Comparison of ENCODE assay signal across 1 cellular context in genomic region chr1:40384413-40384762, GRCh38.
TF ChIP-seq lines count a peak whose summit lies in the region.

No MANE protein-coding gene starts in this region.

TF ChIP-seq in HepG2, 621 proteins besides CTCF, POLR2A, EP300 and RAD21 (continued from another document and continues in another):
- TF ChIP-seq, protein P1, sequence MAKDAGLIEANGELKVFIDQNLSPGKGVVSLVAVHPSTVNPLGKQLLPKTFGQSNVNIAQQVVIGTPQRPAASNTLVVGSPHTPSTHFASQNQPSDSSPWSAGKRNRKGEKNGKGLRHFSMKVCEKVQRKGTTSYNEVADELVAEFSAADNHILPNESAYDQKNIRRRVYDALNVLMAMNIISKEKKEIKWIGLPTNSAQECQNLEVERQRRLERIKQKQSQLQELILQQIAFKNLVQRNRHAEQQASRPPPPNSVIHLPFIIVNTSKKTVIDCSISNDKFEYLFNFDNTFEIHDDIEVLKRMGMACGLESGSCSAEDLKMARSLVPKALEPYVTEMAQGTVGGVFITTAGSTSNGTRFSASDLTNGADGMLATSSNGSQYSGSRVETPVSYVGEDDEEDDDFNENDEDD (CRISPR knock-in tag; IDR thresholded peaks at IDR 0.05; ENCODE audit: borderline replicate concordance), result no peak
- TF ChIP-seq, protein P2, sequence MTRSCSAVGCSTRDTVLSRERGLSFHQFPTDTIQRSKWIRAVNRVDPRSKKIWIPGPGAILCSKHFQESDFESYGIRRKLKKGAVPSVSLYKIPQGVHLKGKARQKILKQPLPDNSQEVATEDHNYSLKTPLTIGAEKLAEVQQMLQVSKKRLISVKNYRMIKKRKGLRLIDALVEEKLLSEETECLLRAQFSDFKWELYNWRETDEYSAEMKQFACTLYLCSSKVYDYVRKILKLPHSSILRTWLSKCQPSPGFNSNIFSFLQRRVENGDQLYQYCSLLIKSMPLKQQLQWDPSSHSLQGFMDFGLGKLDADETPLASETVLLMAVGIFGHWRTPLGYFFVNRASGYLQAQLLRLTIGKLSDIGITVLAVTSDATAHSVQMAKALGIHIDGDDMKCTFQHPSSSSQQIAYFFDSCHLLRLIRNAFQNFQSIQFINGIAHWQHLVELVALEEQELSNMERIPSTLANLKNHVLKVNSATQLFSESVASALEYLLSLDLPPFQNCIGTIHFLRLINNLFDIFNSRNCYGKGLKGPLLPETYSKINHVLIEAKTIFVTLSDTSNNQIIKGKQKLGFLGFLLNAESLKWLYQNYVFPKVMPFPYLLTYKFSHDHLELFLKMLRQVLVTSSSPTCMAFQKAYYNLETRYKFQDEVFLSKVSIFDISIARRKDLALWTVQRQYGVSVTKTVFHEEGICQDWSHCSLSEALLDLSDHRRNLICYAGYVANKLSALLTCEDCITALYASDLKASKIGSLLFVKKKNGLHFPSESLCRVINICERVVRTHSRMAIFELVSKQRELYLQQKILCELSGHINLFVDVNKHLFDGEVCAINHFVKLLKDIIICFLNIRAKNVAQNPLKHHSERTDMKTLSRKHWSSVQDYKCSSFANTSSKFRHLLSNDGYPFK (CRISPR knock-in tag; IDR thresholded peaks at IDR 0.05; ENCODE audit: borderline replicate concordance), result no peak
- TF ChIP-seq THAP8 (CRISPR knock-in tag; IDR thresholded peaks at IDR 0.05; ENCODE audit: borderline replicate concordance), result no peak
- TF ChIP-seq ZNF430 (CRISPR knock-in tag; IDR thresholded peaks at IDR 0.05), result no peak
- TF ChIP-seq HNF4A (CRISPR knock-in tag; IDR thresholded peaks at IDR 0.05), result no peak
- no peak for TF ChIP-seq ZMAT5 (CRISPR knock-in tag; IDR thresholded peaks at IDR 0.05; ENCODE audit: borderline replicate concordance, low read depth)
- no peak for TF ChIP-seq SRF (IDR thresholded peaks at IDR 0.05; ENCODE audit: low read depth, low read length)
- no peak for TF ChIP-seq TOPORS (CRISPR knock-in tag; IDR thresholded peaks at IDR 0.05)
- no peak for TF ChIP-seq RBM39 (IDR thresholded peaks at IDR 0.05; ENCODE audit: low read depth, low read length, poor library complexity, severe bottlenecking)
- TF ChIP-seq ZNF879 (CRISPR knock-in tag; IDR thresholded peaks at IDR 0.05), result no peak
- peak; percentile 44; the same call in 1 of the 2 replicates for TF ChIP-seq THAP11 (CRISPR knock-in tag; IDR thresholded peaks at IDR 0.05)
- no peak for TF ChIP-seq SOX6 (IDR thresholded peaks at IDR 0.05)
- peak; percentile 78 for TF ChIP-seq SOX6 (CRISPR knock-in tag; IDR thresholded peaks at IDR 0.05)
- no peak; the same call in 1 of the 2 replicates for TF ChIP-seq NCOR1 (IDR thresholded peaks at IDR 0.05; ENCODE audit: borderline replicate concordance, low read length)
- no peak for TF ChIP-seq CAMTA2 (CRISPR knock-in tag; IDR thresholded peaks at IDR 0.05; ENCODE audit: borderline replicate concordance)
- 0 out of 2 replicates have a peak, but pooled peaks have one; percentile 5 for TF ChIP-seq TGIF2 (CRISPR knock-in tag; IDR thresholded peaks at IDR 0.05)
- TF ChIP-seq TFE3 (CRISPR knock-in tag; IDR thresholded peaks at IDR 0.05), result no peak
- TF ChIP-seq TBL1XR1 (IDR thresholded peaks at IDR 0.05; ENCODE audit: borderline replicate concordance, low read length, partially characterized antibody), result no peak
- no peak for TF ChIP-seq MNT (IDR thresholded peaks at IDR 0.05)
- TF ChIP-seq CEBPB (IDR thresholded peaks at IDR 0.05; ENCODE audit: borderline replicate concordance, low read depth, low read length), result no peak
- TF ChIP-seq HIC2 (CRISPR knock-in tag; IDR thresholded peaks at IDR 0.05; ENCODE audit: low read depth), result no peak
- peak; percentile 34 for TF ChIP-seq ZNF18 (CRISPR knock-in tag; IDR thresholded peaks at IDR 0.05; ENCODE audit: insufficient replicate concordance)
- TF ChIP-seq CBFB (CRISPR knock-in tag; IDR thresholded peaks at IDR 0.05), result no peak
- TF ChIP-seq RBM22 (optimal IDR thresholded peaks at IDR 0.05; ENCODE audit: low read length), result no peak
- peak; percentile 9 for TF ChIP-seq HMG20A (CRISPR knock-in tag; IDR thresholded peaks at IDR 0.05; ENCODE audit: borderline replicate concordance)
- TF ChIP-seq ZNF44 (CRISPR knock-in tag; IDR thresholded peaks at IDR 0.05), result no peak
- TF ChIP-seq, protein P3, sequence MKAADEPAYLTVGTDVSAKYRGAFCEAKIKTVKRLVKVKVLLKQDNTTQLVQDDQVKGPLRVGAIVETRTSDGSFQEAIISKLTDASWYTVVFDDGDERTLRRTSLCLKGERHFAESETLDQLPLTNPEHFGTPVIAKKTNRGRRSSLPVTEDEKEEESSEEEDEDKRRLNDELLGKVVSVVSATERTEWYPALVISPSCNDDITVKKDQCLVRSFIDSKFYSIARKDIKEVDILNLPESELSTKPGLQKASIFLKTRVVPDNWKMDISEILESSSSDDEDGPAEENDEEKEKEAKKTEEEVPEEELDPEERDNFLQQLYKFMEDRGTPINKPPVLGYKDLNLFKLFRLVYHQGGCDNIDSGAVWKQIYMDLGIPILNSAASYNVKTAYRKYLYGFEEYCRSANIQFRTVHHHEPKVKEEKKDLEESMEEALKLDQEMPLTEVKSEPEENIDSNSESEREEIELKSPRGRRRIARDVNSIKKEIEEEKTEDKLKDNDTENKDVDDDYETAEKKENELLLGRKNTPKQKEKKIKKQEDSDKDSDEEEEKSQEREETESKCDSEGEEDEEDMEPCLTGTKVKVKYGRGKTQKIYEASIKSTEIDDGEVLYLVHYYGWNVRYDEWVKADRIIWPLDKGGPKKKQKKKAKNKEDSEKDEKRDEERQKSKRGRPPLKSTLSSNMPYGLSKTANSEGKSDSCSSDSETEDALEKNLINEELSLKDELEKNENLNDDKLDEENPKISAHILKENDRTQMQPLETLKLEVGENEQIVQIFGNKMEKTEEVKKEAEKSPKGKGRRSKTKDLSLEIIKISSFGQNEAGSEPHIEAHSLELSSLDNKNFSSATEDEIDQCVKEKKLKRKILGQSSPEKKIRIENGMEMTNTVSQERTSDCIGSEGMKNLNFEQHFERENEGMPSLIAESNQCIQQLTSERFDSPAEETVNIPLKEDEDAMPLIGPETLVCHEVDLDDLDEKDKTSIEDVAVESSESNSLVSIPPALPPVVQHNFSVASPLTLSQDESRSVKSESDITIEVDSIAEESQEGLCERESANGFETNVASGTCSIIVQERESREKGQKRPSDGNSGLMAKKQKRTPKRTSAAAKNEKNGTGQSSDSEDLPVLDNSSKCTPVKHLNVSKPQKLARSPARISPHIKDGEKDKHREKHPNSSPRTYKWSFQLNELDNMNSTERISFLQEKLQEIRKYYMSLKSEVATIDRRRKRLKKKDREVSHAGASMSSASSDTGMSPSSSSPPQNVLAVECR (CRISPR knock-in tag; IDR thresholded peaks at IDR 0.05; ENCODE audit: borderline replicate concordance), result no peak
- TF ChIP-seq ZBTB2 (CRISPR knock-in tag; IDR thresholded peaks at IDR 0.05; ENCODE audit: low read depth), result no peak
- TF ChIP-seq ZNF275 (CRISPR knock-in tag; IDR thresholded peaks at IDR 0.05; ENCODE audit: borderline replicate concordance), result no peak
- no peak for TF ChIP-seq PBX2 (CRISPR knock-in tag; IDR thresholded peaks at IDR 0.05)
- TF ChIP-seq NFATC3 (CRISPR knock-in tag; IDR thresholded peaks at IDR 0.05), result no peak
- TF ChIP-seq WIZ (CRISPR knock-in tag; IDR thresholded peaks at IDR 0.05), result no peak
- TF ChIP-seq MIER2 (CRISPR knock-in tag; IDR thresholded peaks at IDR 0.05), result no peak
- no peak for TF ChIP-seq RBFOX2 (IDR thresholded peaks at IDR 0.05; ENCODE audit: low read depth, low read length)
- no peak for TF ChIP-seq ZNF264 (CRISPR knock-in tag; IDR thresholded peaks at IDR 0.05)
- TF ChIP-seq KLF6 (CRISPR knock-in tag; IDR thresholded peaks at IDR 0.05), result 0 out of 2 replicates have a peak, but pooled peaks have one; percentile 13
